Comparison of ENCODE assay signal across 33 cellular contexts in genomic region chr20:23042270-23042669, GRCh38. TPM values are rescaled to one million over a fixed set of nuclear protein-coding genes. Genes with fewer than 3 reads are reported as not detected.
"Had no signal": no experiment of that assay in that cellular context is flagged by ENCODE, and none has a peak within 500 bp of the region (broad histone marks: within the 10 kb centered on the region; RNA-seq: fewer than 3 reads in every experiment).

No MANE protein-coding gene starts in this region.

- DNase-seq: activated CD4-positive, alpha-beta memory T cell treated with anti-CD3 and anti-CD28 coated beads, Interleukin-2, amount 10 ng/mL, durations not matched to agents 7 days and 5 days; activated CD4-positive, alpha-beta T cell treated with anti-CD3 and anti-CD28 coated beads for 36 hours; activated CD4-positive, alpha-beta T cell treated with anti-CD3 and anti-CD28 coated beads, Interleukin-2, amount 50 U/mL, for 1 hour; activated gamma-delta T cell treated with Interleukin-2 at 50 U/mL for 16 hours; activated naive CD4-positive, alpha-beta T cell treated with anti-CD3 and anti-CD28 coated beads, Interleukin-2, amount 10 ng/mL, durations not matched to agents 7 days and 5 days; activated naive CD8-positive, alpha-beta T cell treated with anti-CD3 and anti-CD28 coated beads for 36 hours; activated T-cell treated with anti-CD3 and anti-CD28 coated beads for 4 hours; activated T-cell treated with anti-CD3 and anti-CD28 coated beads, Interleukin-2, amount 50 U/mL, for 48 hours; brain microvascular endothelial cell; Karpas-422; MM.1S; NCI-H1048; NCI-H1417 treated with DMSO at 0.1 percent for 48 hours; NCI-H1694; NCI-H2029; NCI-H2107; NCI-H2171 treated with DMSO at 0.1 percent for 48 hours; NCI-H345; NCI-H510A treated with DMSO at 0.1 percent for 48 hours; NCI-H774; NK-92 treated with Interleukin-12 subunit alpha and Interleukin-12 subunit beta, amount 100 ng/mL, for 24 hours; OCI-M1; Peyer's patch; Right ventricle myocardium superior; T-helper 17 cell; T1000 had no signal

- H3K4me1 ChIP-seq: Peyer's patch had no signal

- H3K27ac ChIP-seq: brain microvascular endothelial cell, cardiac muscle cell, Peyer's patch, RWPE1, VCaP had no signal

- H3K36me3 ChIP-seq: brain microvascular endothelial cell, cardiac muscle cell, Peyer's patch had no signal

- H3K9me3 ChIP-seq: Peyer's patch had no signal

- H3K4me3 ChIP-seq: cardiac muscle cell, K562, Peyer's patch had no signal

RNA-seq across cellular contexts. Expression of gene SSTR4, which starts 7.2 kb away (rescaled TPM):
- total RNA-seq: activated CD4-positive, alpha-beta memory T cell treated with anti-CD3 and anti-CD28 coated beads, Interleukin-2, amount 10 ng/mL, durations not matched to agents 7 days and 5 days; activated CD4-positive, alpha-beta T cell treated with anti-CD3 and anti-CD28 coated beads for 36 hours; activated CD8-positive, alpha-beta memory T cell treated with anti-CD3 and anti-CD28 coated beads for 36 hours; activated naive CD8-positive, alpha-beta T cell treated with anti-CD3 and anti-CD28 coated beads for 36 hours; activated T-helper 2 cell treated with anti-CD3 and anti-CD28 coated beads, Interferon-gamma antibody, Interleukin-2, Interleukin-4, amounts not matched to agents 10 μg/mL and 5 μg/mL and 100 μg/mL, durations not matched to agents 14 hours and 24 hours and 36 hours; cardiac muscle cell; K562; Peyer's patch; Right ventricle myocardium superior; SK-MEL-5; T-helper 17 cell had no signal
- polyA plus RNA-seq: cardiac muscle cell, K562 had no signal

RNA-seq across cellular contexts. Expression of gene THBD, which starts 7.2 kb away (rescaled TPM):
- total RNA-seq: activated CD4-positive, alpha-beta memory T cell treated with anti-CD3 and anti-CD28 coated beads, Interleukin-2, amount 10 ng/mL, durations not matched to agents 7 days and 5 days; activated CD4-positive, alpha-beta T cell treated with anti-CD3 and anti-CD28 coated beads for 36 hours; activated CD8-positive, alpha-beta memory T cell treated with anti-CD3 and anti-CD28 coated beads for 36 hours; activated naive CD8-positive, alpha-beta T cell treated with anti-CD3 and anti-CD28 coated beads for 36 hours; activated T-helper 2 cell treated with anti-CD3 and anti-CD28 coated beads, Interferon-gamma antibody, Interleukin-2, Interleukin-4, amounts not matched to agents 10 μg/mL and 5 μg/mL and 100 μg/mL, durations not matched to agents 14 hours and 24 hours and 36 hours; SK-MEL-5 had no signal

RNA-seq across cellular contexts. Expression of gene CD93, which starts 43.9 kb away (rescaled TPM):
- total RNA-seq: SK-MEL-5 had no signal
